In the genomic region with DNA sequence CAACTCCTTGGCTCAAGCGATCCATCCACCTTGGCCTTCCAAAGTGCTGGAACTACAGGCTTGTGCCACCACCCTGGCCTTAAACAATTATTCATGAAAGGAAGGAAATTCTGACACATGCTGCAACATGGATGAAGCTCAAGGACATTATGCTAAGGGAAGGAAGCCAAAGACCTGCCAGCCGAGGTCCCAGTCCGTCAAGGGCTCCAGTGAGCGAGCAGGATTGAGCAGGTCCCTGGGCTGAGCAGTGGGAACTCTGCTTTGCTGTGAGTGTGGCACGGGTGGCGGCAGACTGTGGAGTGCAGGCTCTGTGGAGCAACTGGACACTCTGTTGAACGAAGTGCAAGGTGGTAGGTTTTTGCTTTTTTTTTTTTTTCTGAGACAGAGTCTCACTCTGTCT, we compare ENCODE assay signal across 3 cellular contexts. TPM values are rescaled to one million over a fixed set of nuclear protein-coding genes. Genes with fewer than 3 reads are reported as not detected.
"Had no signal": no experiment of that assay in that cellular context is flagged by ENCODE, and none has a peak within 500 bp of the region (broad histone marks: within the 10 kb centered on the region; RNA-seq: fewer than 3 reads in every experiment).

No MANE protein-coding gene starts in this region.

RNA-seq across cellular contexts. Expression of gene RIMBP3C, which starts 11.4 kb away (rescaled TPM):
- total RNA-seq: H1 had no signal
- polyA plus RNA-seq: GM23248, GM23338 had no signal
